ENCODE assay signal across 13 cellular contexts in genomic region chr2:177625744-177626655, GRCh38.
DNase-seq lines count a peak whose midpoint lies in the region; ATAC-seq, FAIRE-seq and TF ChIP-seq lines count a peak whose summit lies in the region.
"Had no signal": no experiment of that assay in that cellular context is flagged by ENCODE, and none has a peak within 500 bp of the region (broad histone marks: within the 10 kb centered on the region; RNA-seq: fewer than 3 reads in every experiment).

No MANE protein-coding gene starts in this region.

- no peak overlapping the region for H4K5ac ChIP-seq in H1 (ENCODE audit: insufficient read length, low read depth, low read length)

- no peak overlapping the region for H2BK120ac ChIP-seq in H1 (replicated peaks; ENCODE audit: low read depth, low read length)

- ATAC-seq in GM18867 (IDR thresholded peaks at IDR 0.05; ENCODE audit: unreplicated experiment) (no peak), GM21528 (IDR thresholded peaks at IDR 0.05; ENCODE audit: low FRiP score, unreplicated experiment) (no peak)

- CTCF ChIA-PET in HEK293 (lab: Yijun Ruan, JAX) (interaction anchor here (1.0 to 1.8 kb wide), 3 partner anchors 22 to 291 kb away, joined by 3 to 9 read pairs (median 3); no protein-coding TSS in a partner anchor), H1 (lab: Charles Lee; ENCODE audit: partially characterized antibody) (interaction anchor here (0.6 to 2.5 kb wide), 9 partner anchors 9 to 293 kb away, joined by 3 to 7 read pairs (median 3); no protein-coding TSS in a partner anchor)

- no peak overlapping the region for H2BK5ac ChIP-seq in H1 (ENCODE audit: low read depth, low read length)

- no peaks in the 10 kb centered on the region for H3K36me3 Mint-ChIP-seq in immature natural killer cell
- H3K36me3 Mint-ChIP-seq: CD4-positive, alpha-beta memory T cell had no signal

- H3K4me1 ChIP-seq in HEK293 (ENCODE audit: control insufficient read depth, insufficient read depth, low read length) (peaks cover 3% of the 10 kb centered on the region; the same call in 1 of the 2 replicates), H1 (replicated peaks in 1 of 4; ENCODE audit: control insufficient read depth in 3 of 4, insufficient read depth in 4 of 4, low read length in 3 of 4) (peaks cover 0 to 4% (median 1%) of the 10 kb centered on the region in 4 experiments; a peak in 2 of 7 replicates), small intestine (ENCODE audit: control insufficient read depth in 2 of 2, insufficient read depth in 1 of 2, low read depth in 1 of 2, low read length in 1 of 2) (no peaks in the 10 kb centered on the region)

- no peaks in the 10 kb centered on the region for H4K20me1 ChIP-seq in H1 (replicated peaks in 1 of 2; ENCODE audit: control insufficient read depth in 1 of 2, insufficient read depth in 2 of 2, low read length in 2 of 2)

- H3K4me1 Mint-ChIP-seq in immature natural killer cell = no peaks in the 10 kb centered on the region

- H3K27ac Mint-ChIP-seq in immature natural killer cell = no peak overlapping the region
- H3K27ac Mint-ChIP-seq: CD4-positive, alpha-beta memory T cell had no signal

- no peak overlapping the region for H4K8ac ChIP-seq in H1 (ENCODE audit: extremely low read depth, insufficient read depth, low read length)

- H4K91ac ChIP-seq in H1 (replicated peaks; ENCODE audit: insufficient read length, low read length) = no peak overlapping the region

- POLR2A ChIA-PET in HEK293 (lab: Yijun Ruan, JAX) = interaction anchor here (0.7 kb wide), 1 partner anchor 8 kb away, joined by 3 read pairs; no protein-coding TSS in a partner anchor
- POLR2A ChIA-PET in H1 (lab: Charles Lee; ENCODE audit: partially characterized antibody) = interaction anchor here (0.7 kb wide), 1 partner anchor 9 kb away, joined by 3 read pairs; no protein-coding TSS in a partner anchor

- H3K79me2 ChIP-seq in H1 (ENCODE audit: control insufficient read depth in 1 of 2, insufficient read depth in 2 of 2, low read length in 2 of 2) = no peaks in the 10 kb centered on the region

- H2AK5ac ChIP-seq in H1 (ENCODE audit: low read depth, low read length) = no peak overlapping the region

- 77% methylated on average over 10 of the region's 10 CpGs; no CpG with 5 or more reads in 1 of the 2 experiments for WGBS in H1 (ENCODE audit: extremely low coverage in 1 of 2, insufficient coverage in 1 of 2, insufficient read length in 1 of 2, insufficient replicate concordance in 2 of 2, low coverage in 1 of 2, low lambda C conversion rate in 2 of 2, missing lambda C conversion rate in 1 of 2), 2 experiments
- WGBS in small intestine, 3 donors = 50 to 66% (median 63%) methylated on average over 10 of the region's 10 CpGs

- FAIRE-seq in H1 (lab: Jason Lieb, UNC) (no peak), small intestine (lab: Jason Lieb, UNC) (no peak)

- H2BK15ac ChIP-seq in H1 (ENCODE audit: low read length) = no peak overlapping the region

- no peak overlapping the region for H3K18ac ChIP-seq in H1 (ENCODE audit: extremely low read depth, low read length)

- no peaks in the 10 kb centered on the region for H3K23me2 ChIP-seq in H1 (ENCODE audit: low read depth, low read length)

- no peaks in the 10 kb centered on the region for H3K79me1 ChIP-seq in H1 (ENCODE audit: low read depth, low read length)

- H3K4me3 ChIP-seq in HEK293 (ENCODE audit: low read depth, low read length) (no peak overlapping the region), H1 (ENCODE audit: extremely low read depth in 1 of 4, insufficient read depth in 2 of 4, low read depth in 3 of 4, low read length in 4 of 4) (no peak overlapping the region), small intestine (ENCODE audit: low read depth in 1 of 2, low read length in 2 of 2) (no peak overlapping the region)

- no peaks in the 10 kb centered on the region for H3K9me3 Mint-ChIP-seq in immature natural killer cell

- no peak for TF ChIP-seq POLR2A in H1 (IDR thresholded peaks at IDR 0.05; ENCODE audit: control extremely low read depth in 1 of 2, low read depth in 2 of 2, low read length in 2 of 2)

- no peak for TF ChIP-seq EP300 in H1 (IDR thresholded peaks at IDR 0.05; ENCODE audit: borderline replicate concordance in 1 of 2, low read depth in 2 of 2, low read length in 2 of 2)

- H3K36me3 ChIP-seq in HEK293 (ENCODE audit: control insufficient read depth in 2 of 2, insufficient read depth in 1 of 2, low read length in 2 of 2) (no peaks in the 10 kb centered on the region), H1 (ENCODE audit: control insufficient read depth in 2 of 4, insufficient read depth in 4 of 4, low read length in 3 of 4) (no peaks in the 10 kb centered on the region), small intestine (ENCODE audit: control insufficient read depth in 2 of 2, insufficient read depth in 2 of 2, low read length in 2 of 2) (no peaks in the 10 kb centered on the region)

- no peak overlapping the region for H3K23ac ChIP-seq in H1 (ENCODE audit: insufficient read length)

- H3K27ac ChIP-seq in HEK293 (ENCODE audit: extremely low read depth, low read depth, low read length) (no peak overlapping the region), H1 (ENCODE audit: low read depth, low read length) (no peak overlapping the region), small intestine (ENCODE audit: low read depth in 1 of 2, low read length in 1 of 2) (no peak overlapping the region)

- no peak overlapping the region for H3K14ac ChIP-seq in H1 (ENCODE audit: insufficient read length)

- DNase-seq in COR-L47 (lab: John Stamatoyannopoulos, UW) (peak; percentile 76), NCI-H524 treated with DMSO at 0.1 percent for 48 hours (lab: John Stamatoyannopoulos, UW) (peak; percentile 17), H1 (ENCODE audit: low read depth in 1 of 2, low spot score in 2 of 2) (no peak), small intestine (no peak), immature natural killer cell (no peak)
- DNase-seq: activated naive CD4-positive, alpha-beta T cell; CD4-positive, alpha-beta memory T cell; cortex of kidney; NCI-H774; stimulated activated CD8-positive, alpha-beta memory T cell treated with anti-CD3 and anti-CD28 coated beads, Interleukin-4, amount 100 ng/mL, for 48 hours had no signal

- H3K4me2 ChIP-seq in H1 (ENCODE audit: insufficient read depth in 1 of 2, low read depth in 2 of 2, low read length in 2 of 2) = peak overlapping the region in 1 of 2 experiments; percentile 13; a peak in 1 of 4 replicates

- H3K27me3 ChIP-seq in H1 (replicated peaks in 1 of 4; ENCODE audit: control insufficient read depth in 3 of 4, extremely low read depth in 1 of 4, insufficient read depth in 3 of 4, low read length in 3 of 4) (no peaks in the 10 kb centered on the region), small intestine (ENCODE audit: control insufficient read depth in 2 of 2, insufficient read depth in 2 of 2, low read length in 2 of 2) (no peaks in the 10 kb centered on the region)

- H2AFZ ChIP-seq in H1 (ENCODE audit: low read length) = peak overlapping the region; percentile 84

- no peak for TF ChIP-seq RAD21 in H1 (IDR thresholded peaks at IDR 0.05 in 1 of 2, conservative IDR thresholded peaks at IDR 0.05 in 1 of 2; ENCODE audit: low read depth in 2 of 2, low read length in 2 of 2)

- no peak overlapping the region for H3K9ac ChIP-seq in H1 (replicated peaks in 1 of 4; ENCODE audit: extremely low read depth in 1 of 4, low read depth in 3 of 4, low read length in 3 of 4)

- H2BK20ac ChIP-seq in H1 (ENCODE audit: low read length) = no peak overlapping the region

- no peak overlapping the region for H3K4ac ChIP-seq in H1 (replicated peaks; ENCODE audit: insufficient read length, low read depth, low read length)

- no peak overlapping the region for H3K56ac ChIP-seq in H1 (replicated peaks; ENCODE audit: insufficient read length, low read depth, low read length)

- TF ChIP-seq CTCF in HEK293 (tag by site-specific recombination; IDR thresholded peaks at IDR 0.05) = no peak
- no peak for TF ChIP-seq CTCF in H1 (IDR thresholded peaks at IDR 0.05; ENCODE audit: control extremely low read depth in 1 of 3, insufficient read depth in 1 of 3, low read depth in 1 of 3, low read length in 3 of 3)

- H3K4me3 Mint-ChIP-seq in immature natural killer cell = no peak overlapping the region
- H3K4me3 Mint-ChIP-seq: CD4-positive, alpha-beta memory T cell had no signal

- no peaks in the 10 kb centered on the region for H3K9me3 ChIP-seq in HEK293 (ENCODE audit: control insufficient read depth, insufficient read depth, low read depth, low read length)
- no peaks in the 10 kb centered on the region for H3K9me3 ChIP-seq in H1 (ENCODE audit: insufficient read depth in 2 of 2, low read depth in 1 of 2, low read length in 1 of 2)
- H3K9me3 ChIP-seq in small intestine (ENCODE audit: control insufficient read depth, low read depth) = no peaks in the 10 kb centered on the region

- H3K27me3 Mint-ChIP-seq in immature natural killer cell (ENCODE audit: low read depth in 3 of 3) = peaks cover 5 to 14% (median 7%) of the 10 kb centered on the region in 3 donors

- H2BK12ac ChIP-seq in H1 (ENCODE audit: low read depth, low read length) = no peak overlapping the region

TF ChIP-seq in HEK293, 187 proteins besides CTCF, POLR2A, EP300 and RAD21 (continues in another document):
- peak; percentile 76 for TF ChIP-seq ZNF600 (tag by site-specific recombination; IDR thresholded peaks at IDR 0.05)

TF ChIP-seq in H1, 55 proteins besides CTCF, POLR2A, EP300 and RAD21:
- TF ChIP-seq BACH1 (IDR thresholded peaks at IDR 0.05; ENCODE audit: low read length) = 0 out of 2 replicates have a peak, but pooled peaks have one; percentile 17
- no peak for TF ChIP-seq TAF1 (IDR thresholded peaks at IDR 0.05; ENCODE audit: low read depth, low read length)
- 0 out of 2 replicates have a peak, but pooled peaks have one; percentile 19 for TF ChIP-seq MAFK (IDR thresholded peaks at IDR 0.05; ENCODE audit: low read depth, low read length)
- no peak for TF ChIP-seq ASH2L (IDR thresholded peaks at IDR 0.05; ENCODE audit: low read length)
- TF ChIP-seq SIRT6 (IDR thresholded peaks at IDR 0.05; ENCODE audit: low read length) = no peak

Comparison
In these comparisons a context has a peak if more than half of its experiments do, and no peak if none do; other contexts are left out.
1. DNase-seq: peak in COR-L47 (single experiment) and NCI-H524 treated with DMSO at 0.1 percent for 48 hours (single experiment); none in H1 (0 of 2), small intestine (single experiment) and immature natural killer cell (0 of 3).